34 cellular contexts compared by ENCODE assay signal in genomic region chr5:54887663-54888062, GRCh38.
"Had no signal": no experiment of that assay in that cellular context is flagged by ENCODE, and none has a peak within 500 bp of the region (broad histone marks: within the 10 kb centered on the region; RNA-seq: fewer than 3 reads in every experiment).

No MANE protein-coding gene starts in this region.

- H3K36me3 ChIP-seq: MG63 had no signal

- DNase-seq: Karpas-422, Kasumi-1, KG1, MG63, MM.1S, MV-4-11, NCI-H1048, NCI-H1092, NCI-H1092 treated with DMSO at 0.1 percent for 48 hours, NCI-H1105, NCI-H1105 treated with DMSO at 0.1 percent for 48 hours, NCI-H1417, NCI-H1417 treated with DMSO at 0.1 percent for 48 hours, NCI-H1436, NCI-H1436 treated with DMSO at 0.1 percent for 48 hours, NCI-H146, NCI-H1694, NCI-H1694 treated with DMSO at 0.1 percent for 48 hours, NCI-H187, NCI-H187 treated with DMSO at 0.1 percent for 48 hours, NCI-H1930, NCI-H2029, NCI-H2029 treated with DMSO at 0.1 percent for 48 hours, NCI-H2081, NCI-H2081 treated with DMSO at 0.1 percent for 48 hours, NCI-H2107, NCI-H2171, NCI-H2171 treated with DMSO at 0.1 percent for 48 hours, NCI-H2227 treated with DMSO at 0.1 percent for 48 hours, NCI-H226, NCI-H345, NCI-H446, NCI-H446 treated with DMSO at 0.1 percent for 48 hours had no signal

- H3K9me3 ChIP-seq: MG63 had no signal

- H3K27me3 ChIP-seq: MG63 had no signal

- H3K4me3 ChIP-seq: MG63 had no signal

- H3K27ac ChIP-seq: KMS-11 had no signal
